11 cellular contexts compared by ENCODE assay signal in genomic region chr6:167893416-167893815, GRCh38.
DNase-seq lines count a peak whose midpoint lies in the region; ATAC-seq and TF ChIP-seq lines count a peak whose summit lies in the region.
"Had no signal": no experiment of that assay in that cellular context is flagged by ENCODE, and none has a peak within 500 bp of the region (broad histone marks: within the 10 kb centered on the region; RNA-seq: fewer than 3 reads in every experiment).

No MANE protein-coding gene starts in this region.

- H3K4me1 Mint-ChIP-seq in activated T-helper 2 cell treated with anti-CD3 and anti-CD28 coated beads, Interferon-gamma antibody, Interleukin-2, Interleukin-4, amounts not matched to agents 10 μg/mL and 5 μg/mL and 100 μg/mL, durations not matched to agents 14 hours and 24 hours and 36 hours (ENCODE audit: low read depth) = no peaks in the 10 kb centered on the region

- TF ChIP-seq CTCF in GM20000 (IDR thresholded peaks at IDR 0.05; ENCODE audit: extremely low read depth, missing control alignments) = no peak

- DNase-seq in amniotic epithelial cell (ENCODE audit: low read depth) (peak; percentile 51), myocyte (ENCODE audit: low read depth) (peak; percentile 59), GM20000 (ENCODE audit: low spot score) (no peak), left ventricle myocardium superior (no peak), ecto neural progenitor cell (ENCODE audit: low spot score) (no peak)
- DNase-seq in activated T-helper 2 cell treated with anti-CD3 and anti-CD28 coated beads, Interferon-gamma antibody, Interleukin-2, Interleukin-4, amounts not matched to agents 10 μg/mL and 5 μg/mL and 100 μg/mL, durations not matched to agents 14 hours and 24 hours and 36 hours (ENCODE audit: low spot score) = no peak
- DNase-seq: activated CD4-positive, alpha-beta T cell treated with anti-CD3 and anti-CD28 coated beads for 48 hours; dorsolateral prefrontal cortex had no signal

- H3K27ac Mint-ChIP-seq in activated T-helper 2 cell treated with anti-CD3 and anti-CD28 coated beads, Interferon-gamma antibody, Interleukin-2, Interleukin-4, amounts not matched to agents 10 μg/mL and 5 μg/mL and 100 μg/mL, durations not matched to agents 14 hours and 24 hours and 36 hours = no peak overlapping the region
- H3K27ac Mint-ChIP-seq: progenitor cell of endocrine pancreas had no signal

- no peaks in the 10 kb centered on the region for H3K27me3 Mint-ChIP-seq in activated T-helper 2 cell treated with anti-CD3 and anti-CD28 coated beads, Interferon-gamma antibody, Interleukin-2, Interleukin-4, amounts not matched to agents 10 μg/mL and 5 μg/mL and 100 μg/mL, durations not matched to agents 14 hours and 24 hours and 36 hours (ENCODE audit: low read depth)
- H3K27me3 Mint-ChIP-seq: progenitor cell of endocrine pancreas had no signal

- no peak overlapping the region for H3K4me3 Mint-ChIP-seq in activated T-helper 2 cell treated with anti-CD3 and anti-CD28 coated beads, Interferon-gamma antibody, Interleukin-2, Interleukin-4, amounts not matched to agents 10 μg/mL and 5 μg/mL and 100 μg/mL, durations not matched to agents 14 hours and 24 hours and 36 hours (ENCODE audit: low read depth)

- H3K9me3 Mint-ChIP-seq in activated T-helper 2 cell treated with anti-CD3 and anti-CD28 coated beads, Interferon-gamma antibody, Interleukin-2, Interleukin-4, amounts not matched to agents 10 μg/mL and 5 μg/mL and 100 μg/mL, durations not matched to agents 14 hours and 24 hours and 36 hours = no peaks in the 10 kb centered on the region

- intact Hi-C loops in activated T-helper 2 cell treated with anti-CD3 and anti-CD28 coated beads, Interferon-gamma antibody, Interleukin-2, Interleukin-4, amounts not matched to agents 10 μg/mL and 5 μg/mL and 100 μg/mL, durations not matched to agents 14 hours and 24 hours and 36 hours (cut with micrococcal nuclease) = no loop called here
- intact Hi-C loops in left ventricle myocardium superior (cut with micrococcal nuclease) = no loop called here

- H3K36me3 Mint-ChIP-seq in activated T-helper 2 cell treated with anti-CD3 and anti-CD28 coated beads, Interferon-gamma antibody, Interleukin-2, Interleukin-4, amounts not matched to agents 10 μg/mL and 5 μg/mL and 100 μg/mL, durations not matched to agents 14 hours and 24 hours and 36 hours (ENCODE audit: low read depth) = no peaks in the 10 kb centered on the region

- peak; percentile 74 for ATAC-seq in GM21381 (IDR thresholded peaks at IDR 0.05; ENCODE audit: unreplicated experiment)
- ATAC-seq in HG03097 (IDR thresholded peaks at IDR 0.05; ENCODE audit: low FRiP score, unreplicated experiment) = peak; percentile 94
- ATAC-seq in left ventricle myocardium superior = no peak

Comparison
In these comparisons a context has a peak if more than half of its experiments do, and no peak if none do; other contexts are left out.
1. DNase-seq: peak in amniotic epithelial cell (single experiment) and myocyte (single experiment); none in GM20000 (single experiment), activated T-helper 2 cell treated with anti-CD3 and anti-CD28 coated beads, Interferon-gamma antibody, Interleukin-2, Interleukin-4, amounts not matched to agents 10 μg/mL and 5 μg/mL and 100 μg/mL, durations not matched to agents 14 hours and 24 hours and 36 hours (single experiment), left ventricle myocardium superior (single experiment) and ecto neural progenitor cell (single experiment).